Comparison of ENCODE assay signal across 34 cellular contexts in the genomic region with DNA sequence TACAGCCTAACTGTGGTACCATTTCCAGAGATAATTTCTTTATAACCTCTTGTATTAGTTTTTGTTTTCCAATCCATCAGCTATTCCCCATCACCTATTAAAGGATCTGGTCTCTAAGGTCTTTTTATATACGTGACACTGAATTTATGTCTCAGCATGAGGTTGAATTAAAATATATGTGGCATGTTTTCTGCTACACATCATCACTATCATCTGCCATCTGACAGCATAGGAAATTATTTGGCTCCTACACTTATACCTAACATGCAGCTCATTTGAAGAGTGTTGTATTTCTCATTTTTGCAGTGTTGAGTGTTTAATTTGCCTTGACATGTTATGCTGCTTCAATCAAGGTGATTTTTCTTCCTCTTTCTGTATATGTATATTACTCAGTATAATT.
"Had no signal": no experiment of that assay in that cellular context is flagged by ENCODE, and none has a peak within 500 bp of the region (broad histone marks: within the 10 kb centered on the region; RNA-seq: fewer than 3 reads in every experiment).

No MANE protein-coding gene starts in this region.

- H3K36me3 ChIP-seq: adrenal gland, brain microvascular endothelial cell, breast epithelium had no signal

- H3K9me3 Mint-ChIP-seq: activated CD4-positive, alpha-beta memory T cell treated with anti-CD3 and anti-CD28 coated beads for 36 hours; activated CD4-positive, alpha-beta T cell treated with anti-CD3 and anti-CD28 coated beads, Interleukin-2, amount 10 ng/mL, durations not matched to agents 24 days and 14 days; activated CD8-positive, alpha-beta T cell treated with anti-CD3 and anti-CD28 coated beads for 36 hours; activated naive CD4-positive, alpha-beta T cell treated with anti-CD3 and anti-CD28 coated beads for 36 hours; activated T-helper 1 cell treated with anti-CD3 and anti-CD28 coated beads, Interleukin-12 subunit alpha, Interleukin-12 subunit beta, Interleukin-2, Interleukin-4 antibody, amounts not matched to agents 30 ng/mL and 10 ng/mL and 1 ng/mL, durations not matched to agents 14 hours and 24 hours and 36 hours; activated T-helper 17 cell treated with anti-CD3 and anti-CD28 coated beads, Interleukin-2, amount 50 U/mL, for 72 hours; T-helper 1 cell treated with Interleukin-12 subunit alpha and Interleukin-12 subunit beta and Interleukin-4 antibody, amounts not matched to agents 30 μg/mL and 1 μg/mL, for 36 hours; T-helper 2 cell treated with Interferon-gamma antibody and Interleukin-4, amounts not matched to agents 5 μg/mL and 100 μg/mL, for 36 hours had no signal

- H3K4me3 ChIP-seq: adrenal gland, body of pancreas, breast epithelium had no signal

- ATAC-seq: activated CD8-positive, alpha-beta T cell treated with anti-CD3 and anti-CD28 coated beads for 36 hours; activated naive CD4-positive, alpha-beta T cell treated with anti-CD3 and anti-CD28 coated beads, Interleukin-2, amount 50 U/mL, for 72 hours; activated T-cell treated with anti-CD3 and anti-CD28 coated beads, Interleukin-2, amount 50 U/mL, for 4 hours; activated T-cell treated with anti-CD3 and anti-CD28 coated beads, Interleukin-2, amount 50 U/mL, for 72 hours; activated T-helper 17 cell treated with anti-CD3 and anti-CD28 coated beads, Interleukin-2, amount 50 U/mL, for 72 hours; body of pancreas had no signal

- H3K36me3 Mint-ChIP-seq: activated CD4-positive, alpha-beta memory T cell treated with anti-CD3 and anti-CD28 coated beads for 36 hours; activated naive CD8-positive, alpha-beta T cell treated with anti-CD3 and anti-CD28 coated beads for 36 hours had no signal

- DNase-seq: activated B cell treated with CpG ODN at 0.5 μM for 24 hours; activated CD4-positive, alpha-beta memory T cell treated with anti-CD3 and anti-CD28 coated beads for 36 hours; activated CD4-positive, alpha-beta T cell treated with anti-CD3 and anti-CD28 coated beads for 4 hours; activated CD4-positive, alpha-beta T cell treated with anti-CD3 and anti-CD28 coated beads, Interleukin-2, amount 10 ng/mL, durations not matched to agents 24 days and 14 days; activated CD4-positive, alpha-beta T cell treated with anti-CD3 and anti-CD28 coated beads, Interleukin-2, amount 50 U/mL, for 1 hour; activated CD4-positive, alpha-beta T cell treated with anti-CD3 and anti-CD28 coated beads, Interleukin-2, amount 50 U/mL, for 4 hours; activated CD4-positive, CD25-positive, alpha-beta regulatory T cell treated with anti-CD3 and anti-CD28 coated beads, Interleukin-2, amount 50 U/mL, for 72 hours; activated CD8-positive, alpha-beta memory T cell treated with anti-CD3 and anti-CD28 coated beads, Interleukin-2, amount 50 U/mL, for 4 hours; activated CD8-positive, alpha-beta T cell treated with anti-CD3 and anti-CD28 coated beads for 36 hours; activated effector memory CD4-positive, alpha-beta T cell treated with anti-CD3 and anti-CD28 coated beads, Interleukin-2, amount 50 U/mL, for 16 hours; activated gamma-delta T cell treated with Interleukin-2 at 50 U/mL for 16 hours; activated naive CD4-positive, alpha-beta T cell; activated naive CD4-positive, alpha-beta T cell treated with anti-CD3 and anti-CD28 coated beads for 36 hours; activated naive CD4-positive, alpha-beta T cell treated with anti-CD3 and anti-CD28 coated beads, Interleukin-2, amount 50 U/mL, for 16 hours; activated naive CD8-positive, alpha-beta T cell treated with anti-CD3 and anti-CD28 coated beads for 36 hours; activated T-cell treated with anti-CD3 and anti-CD28 coated beads for 4 hours; activated T-cell treated with anti-CD3 and anti-CD28 coated beads, Interleukin-2, amount 50 U/mL, for 1 hour; activated T-cell treated with anti-CD3 and anti-CD28 coated beads, Interleukin-2, amount 50 U/mL, for 4 hours; activated T-cell treated with anti-CD3 and anti-CD28 coated beads, Interleukin-2, amount 50 U/mL, for 72 hours; adrenal gland; amniotic stem cell; aorta; body of pancreas; brain microvascular endothelial cell; central memory CD4-positive, alpha-beta T cell; T-helper 2 cell; T-helper 9 cell had no signal

- H3K4me3 Mint-ChIP-seq: activated B cell treated with CpG ODN at 0.5 μM for 24 hours; activated CD4-positive, alpha-beta memory T cell treated with anti-CD3 and anti-CD28 coated beads for 36 hours; activated CD4-positive, alpha-beta T cell treated with anti-CD3 and anti-CD28 coated beads, Interleukin-2, amount 10 ng/mL, durations not matched to agents 24 days and 14 days; activated CD8-positive, alpha-beta T cell treated with anti-CD3 and anti-CD28 coated beads for 36 hours; activated naive CD4-positive, alpha-beta T cell treated with anti-CD3 and anti-CD28 coated beads for 36 hours; activated naive CD8-positive, alpha-beta T cell treated with anti-CD3 and anti-CD28 coated beads for 36 hours; activated T-cell treated with anti-CD3 and anti-CD28 coated beads, Interleukin-2, amount 50 U/mL, for 4 hours; activated T-cell treated with anti-CD3 and anti-CD28 coated beads, Interleukin-2, amount 50 U/mL, for 72 hours; activated T-helper 1 cell treated with anti-CD3 and anti-CD28 coated beads, Interleukin-12 subunit alpha, Interleukin-12 subunit beta, Interleukin-2, Interleukin-4 antibody, amounts not matched to agents 30 ng/mL and 10 ng/mL and 1 ng/mL, durations not matched to agents 14 hours and 24 hours and 36 hours; activated T-helper 17 cell treated with anti-CD3 and anti-CD28 coated beads, Interleukin-2, amount 50 U/mL, for 72 hours; T-helper 1 cell treated with Interleukin-12 subunit alpha and Interleukin-12 subunit beta and Interleukin-4 antibody, amounts not matched to agents 30 μg/mL and 1 μg/mL, for 36 hours; T-helper 2 cell treated with Interferon-gamma antibody and Interleukin-4, amounts not matched to agents 5 μg/mL and 100 μg/mL, for 36 hours had no signal

- H3K9me3 ChIP-seq: adrenal gland, body of pancreas, breast epithelium had no signal

- H3K4me1 ChIP-seq: adrenal gland, body of pancreas, breast epithelium had no signal

- H3K27ac Mint-ChIP-seq: activated B cell treated with CpG ODN at 0.5 μM for 24 hours; activated CD4-positive, alpha-beta memory T cell treated with anti-CD3 and anti-CD28 coated beads for 36 hours; activated CD4-positive, alpha-beta T cell treated with anti-CD3 and anti-CD28 coated beads, Interleukin-2, amount 10 ng/mL, durations not matched to agents 24 days and 14 days; activated CD8-positive, alpha-beta T cell treated with anti-CD3 and anti-CD28 coated beads for 36 hours; activated naive CD4-positive, alpha-beta T cell treated with anti-CD3 and anti-CD28 coated beads for 36 hours; activated naive CD4-positive, alpha-beta T cell treated with anti-CD3 and anti-CD28 coated beads, Interleukin-2, amount 50 U/mL, for 72 hours; activated naive CD8-positive, alpha-beta T cell treated with anti-CD3 and anti-CD28 coated beads for 36 hours; activated T-cell treated with anti-CD3 and anti-CD28 coated beads, Interleukin-2, amount 50 U/mL, for 72 hours; activated T-helper 1 cell treated with anti-CD3 and anti-CD28 coated beads, Interleukin-12 subunit alpha, Interleukin-12 subunit beta, Interleukin-2, Interleukin-4 antibody, amounts not matched to agents 30 ng/mL and 10 ng/mL and 1 ng/mL, durations not matched to agents 14 hours and 24 hours and 36 hours; activated T-helper 17 cell treated with anti-CD3 and anti-CD28 coated beads, Interleukin-2, amount 50 U/mL, for 72 hours; T-helper 1 cell treated with Interleukin-12 subunit alpha and Interleukin-12 subunit beta and Interleukin-4 antibody, amounts not matched to agents 30 μg/mL and 1 μg/mL, for 36 hours; T-helper 2 cell treated with Interferon-gamma antibody and Interleukin-4, amounts not matched to agents 5 μg/mL and 100 μg/mL, for 36 hours had no signal

- H3K27me3 ChIP-seq: adrenal gland, body of pancreas, brain microvascular endothelial cell, breast epithelium had no signal

- H3K4me1 Mint-ChIP-seq: activated B cell treated with CpG ODN at 0.5 μM for 24 hours; activated CD4-positive, alpha-beta T cell treated with anti-CD3 and anti-CD28 coated beads, Interleukin-2, amount 10 ng/mL, durations not matched to agents 24 days and 14 days; activated naive CD8-positive, alpha-beta T cell treated with anti-CD3 and anti-CD28 coated beads for 36 hours; activated T-helper 17 cell treated with anti-CD3 and anti-CD28 coated beads, Interleukin-2, amount 50 U/mL, for 72 hours had no signal

- H3K27ac ChIP-seq: adrenal gland, body of pancreas, brain microvascular endothelial cell, breast epithelium, VCaP had no signal
